Comparison of ENCODE assay signal across 1 cellular context in the genomic region with DNA sequence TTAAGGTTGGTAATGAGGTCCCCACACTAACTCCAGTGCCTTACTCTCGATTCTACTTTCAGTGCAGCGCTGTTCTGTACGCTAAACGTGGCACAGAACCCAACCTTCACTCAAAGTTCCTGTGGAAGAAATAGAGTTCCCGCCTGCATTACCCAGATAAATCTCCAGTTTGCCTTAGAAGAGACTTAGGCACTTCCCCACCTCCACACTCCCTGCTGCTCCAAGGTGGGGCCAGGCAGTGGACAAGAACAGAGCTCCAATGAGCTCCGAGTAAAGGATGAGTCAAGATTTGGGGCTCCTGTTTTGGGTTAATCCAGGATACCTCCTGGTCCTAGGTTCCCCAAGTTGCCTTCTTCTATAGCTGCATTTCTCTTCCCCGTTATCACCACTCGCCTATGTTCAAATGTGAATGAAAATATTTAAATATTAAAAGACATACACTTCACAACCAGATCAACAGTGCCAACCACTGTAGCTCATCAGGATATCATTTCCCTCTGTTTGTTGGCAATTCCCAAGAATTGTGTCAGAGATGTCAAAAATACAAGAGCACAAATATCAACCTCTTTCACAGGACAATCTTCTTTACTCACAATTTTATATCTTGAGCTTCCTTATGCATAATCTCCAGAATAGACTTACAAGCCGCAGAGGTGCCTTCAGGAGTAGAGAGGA.
TF ChIP-seq lines count a peak whose summit lies in the region.

No MANE protein-coding gene starts in this region.

TF ChIP-seq in K562, 482 proteins besides CTCF, POLR2A, EP300 and RAD21 (continued from another document and continues in another):
- TF ChIP-seq, protein P1, sequence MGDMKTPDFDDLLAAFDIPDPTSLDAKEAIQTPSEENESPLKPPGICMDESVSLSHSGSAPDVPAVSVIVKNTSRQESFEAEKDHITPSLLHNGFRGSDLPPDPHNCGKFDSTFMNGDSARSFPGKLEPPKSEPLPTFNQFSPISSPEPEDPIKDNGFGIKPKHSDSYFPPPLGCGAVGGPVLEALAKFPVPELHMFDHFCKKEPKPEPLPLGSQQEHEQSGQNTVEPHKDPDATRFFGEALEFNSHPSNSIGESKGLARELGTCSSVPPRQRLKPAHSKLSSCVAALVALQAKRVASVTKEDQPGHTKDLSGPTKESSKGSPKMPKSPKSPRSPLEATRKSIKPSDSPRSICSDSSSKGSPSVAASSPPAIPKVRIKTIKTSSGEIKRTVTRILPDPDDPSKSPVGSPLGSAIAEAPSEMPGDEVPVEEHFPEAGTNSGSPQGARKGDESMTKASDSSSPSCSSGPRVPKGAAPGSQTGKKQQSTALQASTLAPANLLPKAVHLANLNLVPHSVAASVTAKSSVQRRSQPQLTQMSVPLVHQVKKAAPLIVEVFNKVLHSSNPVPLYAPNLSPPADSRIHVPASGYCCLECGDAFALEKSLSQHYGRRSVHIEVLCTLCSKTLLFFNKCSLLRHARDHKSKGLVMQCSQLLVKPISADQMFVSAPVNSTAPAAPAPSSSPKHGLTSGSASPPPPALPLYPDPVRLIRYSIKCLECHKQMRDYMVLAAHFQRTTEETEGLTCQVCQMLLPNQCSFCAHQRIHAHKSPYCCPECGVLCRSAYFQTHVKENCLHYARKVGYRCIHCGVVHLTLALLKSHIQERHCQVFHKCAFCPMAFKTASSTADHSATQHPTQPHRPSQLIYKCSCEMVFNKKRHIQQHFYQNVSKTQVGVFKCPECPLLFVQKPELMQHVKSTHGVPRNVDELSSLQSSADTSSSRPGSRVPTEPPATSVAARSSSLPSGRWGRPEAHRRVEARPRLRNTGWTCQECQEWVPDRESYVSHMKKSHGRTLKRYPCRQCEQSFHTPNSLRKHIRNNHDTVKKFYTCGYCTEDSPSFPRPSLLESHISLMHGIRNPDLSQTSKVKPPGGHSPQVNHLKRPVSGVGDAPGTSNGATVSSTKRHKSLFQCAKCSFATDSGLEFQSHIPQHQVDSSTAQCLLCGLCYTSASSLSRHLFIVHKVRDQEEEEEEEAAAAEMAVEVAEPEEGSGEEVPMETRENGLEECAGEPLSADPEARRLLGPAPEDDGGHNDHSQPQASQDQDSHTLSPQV (IDR thresholded peaks at IDR 0.05), result peak; percentile 15; the same call in 1 of the 2 replicates
- TF ChIP-seq CBX8 (IDR thresholded peaks at IDR 0.05; ENCODE audit: borderline replicate concordance, extremely low read depth, low read depth, low read length, poor library complexity, severe bottlenecking), result no peak
- TF ChIP-seq RBM39 (optimal IDR thresholded peaks at IDR 0.05; ENCODE audit: low read depth, low read length), result no peak
- TF ChIP-seq MIER1 (IDR thresholded peaks at IDR 0.05; ENCODE audit: low read depth), result no peak
- TF ChIP-seq ZNF239 (CRISPR knock-in tag; IDR thresholded peaks at IDR 0.05), result no peak
- no peak for TF ChIP-seq NR3C1 (CRISPR knock-in tag; IDR thresholded peaks at IDR 0.05)
- TF ChIP-seq RBBP5 (IDR thresholded peaks at IDR 0.05; ENCODE audit: borderline replicate concordance, insufficient read depth, low read length, poor library complexity, severe bottlenecking), result no peak
- TF ChIP-seq NCOA6 (IDR thresholded peaks at IDR 0.05), result no peak
- TF ChIP-seq ZNF174 (CRISPR knock-in tag; IDR thresholded peaks at IDR 0.05), result no peak
- TF ChIP-seq ZNF644 (tag; IDR thresholded peaks at IDR 0.05; ENCODE audit: low read depth), result no peak
- peak; percentile 11; the same call in 1 of the 2 replicates for TF ChIP-seq TEAD4 (IDR thresholded peaks at IDR 0.05; ENCODE audit: low read length)
- TF ChIP-seq TEAD4 (CRISPR knock-in tag; IDR thresholded peaks at IDR 0.05; ENCODE audit: borderline replicate concordance), result no peak
- no peak for TF ChIP-seq SMAD2 (IDR thresholded peaks at IDR 0.05; ENCODE audit: low read depth, low read length)
- no peak for TF ChIP-seq ZNF551 (CRISPR knock-in tag; IDR thresholded peaks at IDR 0.05)
- TF ChIP-seq, protein P2, sequence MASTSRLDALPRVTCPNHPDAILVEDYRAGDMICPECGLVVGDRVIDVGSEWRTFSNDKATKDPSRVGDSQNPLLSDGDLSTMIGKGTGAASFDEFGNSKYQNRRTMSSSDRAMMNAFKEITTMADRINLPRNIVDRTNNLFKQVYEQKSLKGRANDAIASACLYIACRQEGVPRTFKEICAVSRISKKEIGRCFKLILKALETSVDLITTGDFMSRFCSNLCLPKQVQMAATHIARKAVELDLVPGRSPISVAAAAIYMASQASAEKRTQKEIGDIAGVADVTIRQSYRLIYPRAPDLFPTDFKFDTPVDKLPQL (IDR thresholded peaks at IDR 0.05; ENCODE audit: extremely low read depth, insufficient read length), result no peak
- TF ChIP-seq KLF6 (CRISPR knock-in tag; IDR thresholded peaks at IDR 0.05; ENCODE audit: borderline replicate concordance), result no peak
- no peak for TF ChIP-seq CHD4 (IDR thresholded peaks at IDR 0.05; ENCODE audit: insufficient read depth, insufficient replicate concordance, low read depth, low read length, poor library complexity, severe bottlenecking)
- no peak for TF ChIP-seq TAF15 (IDR thresholded peaks at IDR 0.05; ENCODE audit: low read depth, low read length)
- TF ChIP-seq, protein P3, sequence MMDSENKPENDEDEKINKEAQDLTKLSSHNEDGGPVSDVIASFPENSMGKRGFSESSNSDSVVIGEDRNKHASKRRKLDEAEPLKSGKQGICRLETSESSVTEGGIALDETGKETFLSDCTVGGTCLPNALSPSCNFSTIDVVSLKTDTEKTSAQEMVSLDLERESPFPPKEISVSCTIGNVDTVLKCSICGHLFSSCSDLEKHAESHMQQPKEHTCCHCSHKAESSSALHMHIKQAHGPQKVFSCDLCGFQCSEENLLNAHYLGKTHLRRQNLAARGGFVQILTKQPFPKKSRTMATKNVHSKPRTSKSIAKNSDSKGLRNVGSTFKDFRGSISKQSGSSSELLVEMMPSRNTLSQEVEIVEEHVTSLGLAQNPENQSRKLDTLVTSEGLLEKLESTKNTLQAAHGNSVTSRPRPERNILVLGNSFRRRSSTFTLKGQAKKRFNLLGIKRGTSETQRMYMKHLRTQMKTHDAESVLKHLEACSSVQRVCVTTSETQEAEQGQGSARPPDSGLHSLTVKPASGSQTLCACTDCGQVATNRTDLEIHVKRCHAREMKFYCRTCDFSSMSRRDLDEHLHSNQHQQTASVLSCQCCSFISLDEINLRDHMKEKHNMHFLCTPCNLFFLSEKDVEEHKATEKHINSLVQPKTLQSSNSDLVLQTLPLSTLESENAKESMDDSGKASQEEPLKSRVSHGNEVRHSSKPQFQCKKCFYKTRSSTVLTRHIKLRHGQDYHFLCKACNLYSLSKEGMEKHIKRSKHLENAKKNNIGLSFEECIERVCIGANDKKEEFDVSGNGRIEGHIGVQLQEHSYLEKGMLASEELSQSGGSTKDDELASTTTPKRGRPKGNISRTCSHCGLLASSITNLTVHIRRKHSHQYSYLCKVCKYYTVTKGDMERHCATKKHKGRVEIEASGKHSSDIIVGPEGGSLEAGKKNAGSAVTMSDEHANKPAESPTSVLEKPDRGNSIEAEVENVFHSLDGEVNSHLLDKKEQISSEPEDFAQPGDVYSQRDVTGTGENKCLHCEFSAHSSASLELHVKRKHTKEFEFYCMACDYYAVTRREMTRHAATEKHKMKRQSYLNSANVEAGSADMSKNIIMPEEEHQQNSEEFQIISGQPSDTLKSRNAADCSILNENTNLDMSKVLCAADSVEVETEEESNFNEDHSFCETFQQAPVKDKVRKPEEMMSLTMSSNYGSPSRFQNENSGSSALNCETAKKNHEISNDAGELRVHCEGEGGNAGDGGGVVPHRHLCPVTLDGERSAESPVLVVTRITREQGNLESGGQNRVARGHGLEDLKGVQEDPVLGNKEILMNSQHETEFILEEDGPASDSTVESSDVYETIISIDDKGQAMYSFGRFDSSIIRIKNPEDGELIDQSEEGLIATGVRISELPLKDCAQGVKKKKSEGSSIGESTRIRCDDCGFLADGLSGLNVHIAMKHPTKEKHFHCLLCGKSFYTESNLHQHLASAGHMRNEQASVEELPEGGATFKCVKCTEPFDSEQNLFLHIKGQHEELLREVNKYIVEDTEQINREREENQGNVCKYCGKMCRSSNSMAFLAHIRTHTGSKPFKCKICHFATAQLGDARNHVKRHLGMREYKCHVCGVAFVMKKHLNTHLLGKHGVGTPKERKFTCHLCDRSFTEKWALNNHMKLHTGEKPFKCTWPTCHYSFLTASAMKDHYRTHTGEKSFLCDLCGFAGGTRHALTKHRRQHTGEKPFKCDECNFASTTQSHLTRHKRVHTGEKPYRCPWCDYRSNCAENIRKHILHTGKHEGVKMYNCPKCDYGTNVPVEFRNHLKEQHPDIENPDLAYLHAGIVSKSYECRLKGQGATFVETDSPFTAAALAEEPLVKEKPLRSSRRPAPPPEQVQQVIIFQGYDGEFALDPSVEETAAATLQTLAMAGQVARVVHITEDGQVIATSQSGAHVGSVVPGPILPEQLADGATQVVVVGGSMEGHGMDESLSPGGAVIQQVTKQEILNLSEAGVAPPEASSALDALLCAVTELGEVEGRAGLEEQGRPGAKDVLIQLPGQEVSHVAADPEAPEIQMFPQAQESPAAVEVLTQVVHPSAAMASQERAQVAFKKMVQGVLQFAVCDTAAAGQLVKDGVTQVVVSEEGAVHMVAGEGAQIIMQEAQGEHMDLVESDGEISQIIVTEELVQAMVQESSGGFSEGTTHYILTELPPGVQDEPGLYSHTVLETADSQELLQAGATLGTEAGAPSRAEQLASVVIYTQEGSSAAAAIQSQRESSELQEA (IDR thresholded peaks at IDR 0.05; ENCODE audit: low read depth), result no peak
- no peak for TF ChIP-seq SMARCB1 (IDR thresholded peaks at IDR 0.05; ENCODE audit: insufficient read length, low read depth)
- no peak for TF ChIP-seq NFIX (CRISPR knock-in tag; IDR thresholded peaks at IDR 0.05; ENCODE audit: low read depth)
- no peak for TF ChIP-seq NONO (IDR thresholded peaks at IDR 0.05; ENCODE audit: low read depth in 2 of 2, low read length in 1 of 2)
- TF ChIP-seq, protein P4, sequence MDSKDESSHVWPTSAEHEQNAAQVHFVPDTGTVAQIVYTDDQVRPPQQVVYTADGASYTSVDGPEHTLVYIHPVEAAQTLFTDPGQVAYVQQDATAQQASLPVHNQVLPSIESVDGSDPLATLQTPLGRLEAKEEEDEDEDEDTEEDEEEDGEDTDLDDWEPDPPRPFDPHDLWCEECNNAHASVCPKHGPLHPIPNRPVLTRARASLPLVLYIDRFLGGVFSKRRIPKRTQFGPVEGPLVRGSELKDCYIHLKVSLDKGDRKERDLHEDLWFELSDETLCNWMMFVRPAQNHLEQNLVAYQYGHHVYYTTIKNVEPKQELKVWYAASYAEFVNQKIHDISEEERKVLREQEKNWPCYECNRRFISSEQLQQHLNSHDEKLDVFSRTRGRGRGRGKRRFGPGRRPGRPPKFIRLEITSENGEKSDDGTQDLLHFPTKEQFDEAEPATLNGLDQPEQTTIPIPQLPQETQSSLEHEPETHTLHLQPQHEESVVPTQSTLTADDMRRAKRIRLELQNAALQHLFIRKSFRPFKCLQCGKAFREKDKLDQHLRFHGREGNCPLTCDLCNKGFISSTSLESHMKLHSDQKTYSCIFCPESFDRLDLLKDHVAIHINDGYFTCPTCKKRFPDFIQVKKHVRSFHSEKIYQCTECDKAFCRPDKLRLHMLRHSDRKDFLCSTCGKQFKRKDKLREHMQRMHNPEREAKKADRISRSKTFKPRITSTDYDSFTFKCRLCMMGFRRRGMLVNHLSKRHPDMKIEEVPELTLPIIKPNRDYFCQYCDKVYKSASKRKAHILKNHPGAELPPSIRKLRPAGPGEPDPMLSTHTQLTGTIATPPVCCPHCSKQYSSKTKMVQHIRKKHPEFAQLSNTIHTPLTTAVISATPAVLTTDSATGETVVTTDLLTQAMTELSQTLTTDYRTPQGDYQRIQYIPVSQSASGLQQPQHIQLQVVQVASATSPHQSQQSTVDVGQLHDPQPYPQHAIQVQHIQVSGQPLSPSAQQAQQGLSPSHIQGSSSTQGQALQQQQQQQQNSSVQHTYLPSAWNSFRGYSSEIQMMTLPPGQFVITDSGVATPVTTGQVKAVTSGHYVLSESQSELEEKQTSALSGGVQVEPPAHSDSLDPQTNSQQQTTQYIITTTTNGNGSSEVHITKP (IDR thresholded peaks at IDR 0.05; ENCODE audit: partially characterized antibody), result no peak
- TF ChIP-seq, protein P5, sequence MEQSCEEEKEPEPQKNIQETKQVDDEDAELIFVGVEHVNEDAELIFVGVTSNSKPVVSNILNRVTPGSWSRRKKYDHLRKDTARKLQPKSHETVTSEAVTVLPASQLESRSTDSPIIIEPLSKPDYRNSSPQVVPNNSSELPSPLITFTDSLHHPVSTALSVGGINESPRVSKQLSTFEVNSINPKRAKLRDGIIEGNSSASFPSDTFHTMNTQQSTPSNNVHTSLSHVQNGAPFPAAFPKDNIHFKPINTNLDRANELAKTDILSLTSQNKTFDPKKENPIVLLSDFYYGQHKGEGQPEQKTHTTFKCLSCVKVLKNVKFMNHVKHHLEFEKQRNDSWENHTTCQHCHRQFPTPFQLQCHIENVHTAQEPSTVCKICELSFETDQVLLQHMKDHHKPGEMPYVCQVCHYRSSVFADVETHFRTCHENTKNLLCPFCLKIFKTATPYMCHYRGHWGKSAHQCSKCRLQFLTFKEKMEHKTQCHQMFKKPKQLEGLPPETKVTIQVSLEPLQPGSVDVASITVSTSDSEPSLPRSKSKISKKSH (CRISPR knock-in tag; IDR thresholded peaks at IDR 0.05), result no peak
- TF ChIP-seq, protein P6, sequence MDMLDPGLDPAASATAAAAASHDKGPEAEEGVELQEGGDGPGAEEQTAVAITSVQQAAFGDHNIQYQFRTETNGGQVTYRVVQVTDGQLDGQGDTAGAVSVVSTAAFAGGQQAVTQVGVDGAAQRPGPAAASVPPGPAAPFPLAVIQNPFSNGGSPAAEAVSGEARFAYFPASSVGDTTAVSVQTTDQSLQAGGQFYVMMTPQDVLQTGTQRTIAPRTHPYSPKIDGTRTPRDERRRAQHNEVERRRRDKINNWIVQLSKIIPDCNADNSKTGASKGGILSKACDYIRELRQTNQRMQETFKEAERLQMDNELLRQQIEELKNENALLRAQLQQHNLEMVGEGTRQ (CRISPR knock-in tag; IDR thresholded peaks at IDR 0.05), result no peak
- TF ChIP-seq TFAM (CRISPR knock-in tag; conservative IDR thresholded peaks at IDR 0.05), result no peak
- peak; percentile 81 for TF ChIP-seq SPI1 (IDR thresholded peaks at IDR 0.05; ENCODE audit: borderline replicate concordance, low read depth, low read length)
- TF ChIP-seq, protein P7, sequence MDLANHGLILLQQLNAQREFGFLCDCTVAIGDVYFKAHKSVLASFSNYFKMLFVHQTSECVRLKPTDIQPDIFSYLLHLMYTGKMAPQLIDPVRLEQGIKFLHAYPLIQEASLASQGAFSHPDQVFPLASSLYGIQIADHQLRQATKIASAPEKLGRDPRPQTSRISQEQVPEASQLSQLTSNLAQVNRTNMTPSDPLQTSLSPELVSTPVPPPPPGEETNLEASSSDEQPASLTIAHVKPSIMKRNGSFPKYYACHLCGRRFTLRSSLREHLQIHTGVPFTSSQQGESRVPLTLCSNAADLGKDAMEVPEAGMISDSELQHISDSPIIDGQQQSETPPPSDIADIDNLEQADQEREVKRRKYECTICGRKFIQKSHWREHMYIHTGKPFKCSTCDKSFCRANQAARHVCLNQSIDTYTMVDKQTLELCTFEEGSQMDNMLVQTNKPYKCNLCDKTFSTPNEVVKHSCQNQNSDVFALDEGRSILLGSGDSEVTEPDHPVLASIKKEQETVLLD (IDR thresholded peaks at IDR 0.05), result no peak
- TF ChIP-seq MYNN (IDR thresholded peaks at IDR 0.05), result no peak
- no peak for TF ChIP-seq MYNN (CRISPR knock-in tag; IDR thresholded peaks at IDR 0.05)
- no peak for TF ChIP-seq ZFPM2 (CRISPR knock-in tag; IDR thresholded peaks at IDR 0.05)
- TF ChIP-seq GABPB2 (CRISPR knock-in tag; conservative IDR thresholded peaks at IDR 0.05), result no peak
- peak; percentile 27; the same call in 1 of the 2 replicates for TF ChIP-seq POLR2AphosphoS5 (IDR thresholded peaks at IDR 0.05; ENCODE audit: control insufficient read depth, insufficient read depth, low read depth, low read length)
